Comparison of ENCODE assay signal across 36 cellular contexts in the genomic region with DNA sequence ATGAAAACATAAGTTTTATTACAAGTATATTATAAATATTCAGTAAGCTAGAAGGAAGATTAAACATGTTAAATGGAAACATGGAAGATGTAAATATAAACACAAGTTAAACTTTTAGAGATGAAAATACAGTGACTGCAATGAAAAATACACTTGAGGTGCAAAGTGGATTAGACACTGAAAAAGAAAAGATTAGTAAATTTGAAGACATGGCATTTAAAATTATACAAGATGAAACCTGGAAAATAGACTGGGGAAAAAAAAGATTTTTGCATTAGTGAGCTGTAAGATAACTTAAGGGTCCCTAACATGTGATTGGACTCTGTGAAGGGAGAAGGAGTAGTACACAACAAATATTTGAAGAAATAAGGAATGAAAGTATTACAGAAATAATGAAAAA.
"Had no signal": no experiment of that assay in that cellular context is flagged by ENCODE, and none has a peak within 500 bp of the region (broad histone marks: within the 10 kb centered on the region; RNA-seq: fewer than 3 reads in every experiment).

No MANE protein-coding gene starts in this region.

- H3K9me3 Mint-ChIP-seq: activated B cell treated with CpG ODN at 0.5 μM for 24 hours had no signal

- H3K4me3 ChIP-seq: adrenal gland, body of pancreas, breast epithelium had no signal

- H3K27me3 ChIP-seq: adrenal gland, body of pancreas, brain microvascular endothelial cell, breast epithelium had no signal

- H3K36me3 ChIP-seq: adrenal gland, brain microvascular endothelial cell, breast epithelium had no signal

- H3K4me3 Mint-ChIP-seq: activated B cell treated with CpG ODN at 0.5 μM for 24 hours; activated CD4-positive, alpha-beta memory T cell treated with anti-CD3 and anti-CD28 coated beads for 36 hours; activated CD4-positive, alpha-beta T cell treated with anti-CD3 and anti-CD28 coated beads, Interleukin-2, amount 10 ng/mL, durations not matched to agents 24 days and 14 days; activated CD8-positive, alpha-beta T cell treated with anti-CD3 and anti-CD28 coated beads for 36 hours; activated naive CD4-positive, alpha-beta T cell treated with anti-CD3 and anti-CD28 coated beads for 36 hours; activated naive CD8-positive, alpha-beta T cell treated with anti-CD3 and anti-CD28 coated beads for 36 hours; activated T-cell treated with anti-CD3 and anti-CD28 coated beads, Interleukin-2, amount 50 U/mL, for 4 hours; activated T-cell treated with anti-CD3 and anti-CD28 coated beads, Interleukin-2, amount 50 U/mL, for 72 hours; activated T-helper 1 cell treated with anti-CD3 and anti-CD28 coated beads, Interleukin-12 subunit alpha, Interleukin-12 subunit beta, Interleukin-2, Interleukin-4 antibody, amounts not matched to agents 30 ng/mL and 10 ng/mL and 1 ng/mL, durations not matched to agents 14 hours and 24 hours and 36 hours; activated T-helper 17 cell treated with anti-CD3 and anti-CD28 coated beads, Interleukin-2, amount 50 U/mL, for 72 hours; T-helper 1 cell treated with Interleukin-12 subunit alpha and Interleukin-12 subunit beta and Interleukin-4 antibody, amounts not matched to agents 30 μg/mL and 1 μg/mL, for 36 hours; T-helper 2 cell treated with Interferon-gamma antibody and Interleukin-4, amounts not matched to agents 5 μg/mL and 100 μg/mL, for 36 hours had no signal

- H3K27me3 Mint-ChIP-seq: activated B cell treated with CpG ODN at 0.5 μM for 24 hours; activated CD4-positive, alpha-beta memory T cell treated with anti-CD3 and anti-CD28 coated beads for 36 hours; activated CD4-positive, alpha-beta T cell treated with anti-CD3 and anti-CD28 coated beads, Interleukin-2, amount 10 ng/mL, durations not matched to agents 24 days and 14 days; activated CD8-positive, alpha-beta T cell treated with anti-CD3 and anti-CD28 coated beads for 36 hours; activated naive CD8-positive, alpha-beta T cell treated with anti-CD3 and anti-CD28 coated beads for 36 hours; activated T-helper 17 cell treated with anti-CD3 and anti-CD28 coated beads, Interleukin-2, amount 50 U/mL, for 72 hours had no signal

- H3K4me1 ChIP-seq: adrenal gland, body of pancreas, breast epithelium had no signal

- H3K27ac Mint-ChIP-seq: activated B cell treated with CpG ODN at 0.5 μM for 24 hours; activated CD4-positive, alpha-beta memory T cell treated with anti-CD3 and anti-CD28 coated beads for 36 hours; activated CD4-positive, alpha-beta T cell treated with anti-CD3 and anti-CD28 coated beads, Interleukin-2, amount 10 ng/mL, durations not matched to agents 24 days and 14 days; activated CD8-positive, alpha-beta T cell treated with anti-CD3 and anti-CD28 coated beads for 36 hours; activated naive CD4-positive, alpha-beta T cell treated with anti-CD3 and anti-CD28 coated beads for 36 hours; activated naive CD4-positive, alpha-beta T cell treated with anti-CD3 and anti-CD28 coated beads, Interleukin-2, amount 50 U/mL, for 72 hours; activated naive CD8-positive, alpha-beta T cell treated with anti-CD3 and anti-CD28 coated beads for 36 hours; activated T-cell treated with anti-CD3 and anti-CD28 coated beads, Interleukin-2, amount 50 U/mL, for 72 hours; activated T-helper 1 cell treated with anti-CD3 and anti-CD28 coated beads, Interleukin-12 subunit alpha, Interleukin-12 subunit beta, Interleukin-2, Interleukin-4 antibody, amounts not matched to agents 30 ng/mL and 10 ng/mL and 1 ng/mL, durations not matched to agents 14 hours and 24 hours and 36 hours; activated T-helper 17 cell treated with anti-CD3 and anti-CD28 coated beads, Interleukin-2, amount 50 U/mL, for 72 hours; T-helper 1 cell treated with Interleukin-12 subunit alpha and Interleukin-12 subunit beta and Interleukin-4 antibody, amounts not matched to agents 30 μg/mL and 1 μg/mL, for 36 hours; T-helper 2 cell treated with Interferon-gamma antibody and Interleukin-4, amounts not matched to agents 5 μg/mL and 100 μg/mL, for 36 hours had no signal

- DNase-seq: activated B cell treated with CpG ODN at 0.5 μM for 24 hours; activated CD4-positive, alpha-beta memory T cell treated with anti-CD3 and anti-CD28 coated beads for 36 hours; activated CD4-positive, alpha-beta T cell treated with anti-CD3 and anti-CD28 coated beads for 4 hours; activated CD4-positive, alpha-beta T cell treated with anti-CD3 and anti-CD28 coated beads, Interleukin-2, amount 10 ng/mL, durations not matched to agents 24 days and 14 days; activated CD4-positive, alpha-beta T cell treated with anti-CD3 and anti-CD28 coated beads, Interleukin-2, amount 50 U/mL, for 1 hour; activated CD4-positive, alpha-beta T cell treated with anti-CD3 and anti-CD28 coated beads, Interleukin-2, amount 50 U/mL, for 4 hours; activated CD4-positive, CD25-positive, alpha-beta regulatory T cell treated with anti-CD3 and anti-CD28 coated beads, Interleukin-2, amount 50 U/mL, for 72 hours; activated CD8-positive, alpha-beta memory T cell treated with anti-CD3 and anti-CD28 coated beads, Interleukin-2, amount 50 U/mL, for 4 hours; activated CD8-positive, alpha-beta T cell treated with anti-CD3 and anti-CD28 coated beads for 36 hours; activated effector memory CD4-positive, alpha-beta T cell treated with anti-CD3 and anti-CD28 coated beads, Interleukin-2, amount 50 U/mL, for 16 hours; activated gamma-delta T cell treated with Interleukin-2 at 50 U/mL for 16 hours; activated naive CD4-positive, alpha-beta T cell; activated naive CD4-positive, alpha-beta T cell treated with anti-CD3 and anti-CD28 coated beads for 36 hours; activated naive CD4-positive, alpha-beta T cell treated with anti-CD3 and anti-CD28 coated beads, Interleukin-2, amount 50 U/mL, for 16 hours; activated naive CD8-positive, alpha-beta T cell treated with anti-CD3 and anti-CD28 coated beads for 36 hours; activated T-cell treated with anti-CD3 and anti-CD28 coated beads for 4 hours; activated T-cell treated with anti-CD3 and anti-CD28 coated beads, Interleukin-2, amount 50 U/mL, for 1 hour; activated T-cell treated with anti-CD3 and anti-CD28 coated beads, Interleukin-2, amount 50 U/mL, for 4 hours; activated T-cell treated with anti-CD3 and anti-CD28 coated beads, Interleukin-2, amount 50 U/mL, for 72 hours; adrenal gland; amniotic stem cell; aorta; body of pancreas; brain microvascular endothelial cell; central memory CD4-positive, alpha-beta T cell; T-helper 1 cell; T-helper 2 cell; T-helper 9 cell had no signal

- H3K27ac ChIP-seq: adrenal gland, body of pancreas, brain microvascular endothelial cell, breast epithelium, VCaP had no signal

- H3K4me1 Mint-ChIP-seq: activated B cell treated with CpG ODN at 0.5 μM for 24 hours; activated CD4-positive, alpha-beta T cell treated with anti-CD3 and anti-CD28 coated beads, Interleukin-2, amount 10 ng/mL, durations not matched to agents 24 days and 14 days; activated naive CD8-positive, alpha-beta T cell treated with anti-CD3 and anti-CD28 coated beads for 36 hours; activated T-helper 17 cell treated with anti-CD3 and anti-CD28 coated beads, Interleukin-2, amount 50 U/mL, for 72 hours had no signal

- FAIRE-seq: astrocyte had no signal

- H3K9me3 ChIP-seq: adrenal gland, body of pancreas, breast epithelium had no signal

- ATAC-seq: activated CD8-positive, alpha-beta T cell treated with anti-CD3 and anti-CD28 coated beads for 36 hours; activated naive CD4-positive, alpha-beta T cell treated with anti-CD3 and anti-CD28 coated beads, Interleukin-2, amount 50 U/mL, for 72 hours; activated T-cell treated with anti-CD3 and anti-CD28 coated beads, Interleukin-2, amount 50 U/mL, for 4 hours; activated T-cell treated with anti-CD3 and anti-CD28 coated beads, Interleukin-2, amount 50 U/mL, for 72 hours; activated T-helper 17 cell treated with anti-CD3 and anti-CD28 coated beads, Interleukin-2, amount 50 U/mL, for 72 hours; body of pancreas had no signal
